Comparison of ENCODE assay signal across 37 cellular contexts in genomic region chr12:123772074-123772473, GRCh38.
"Had no signal": no experiment of that assay in that cellular context is flagged by ENCODE, and none has a peak within 500 bp of the region (broad histone marks: within the 10 kb centered on the region; RNA-seq: fewer than 3 reads in every experiment).

No MANE protein-coding gene starts in this region.

- H3K9me3 ChIP-seq: adrenal gland, breast epithelium had no signal

- H3K36me3 ChIP-seq: adrenal gland, brain microvascular endothelial cell, breast epithelium had no signal

- H3K27ac Mint-ChIP-seq: activated B cell treated with CpG ODN at 0.5 μM for 24 hours; activated CD4-positive, alpha-beta memory T cell treated with anti-CD3 and anti-CD28 coated beads for 36 hours; activated CD4-positive, alpha-beta T cell treated with anti-CD3 and anti-CD28 coated beads, Interleukin-2, amount 10 ng/mL, durations not matched to agents 24 days and 14 days; activated CD8-positive, alpha-beta T cell treated with anti-CD3 and anti-CD28 coated beads for 36 hours; activated naive CD4-positive, alpha-beta T cell treated with anti-CD3 and anti-CD28 coated beads for 36 hours; activated naive CD8-positive, alpha-beta T cell treated with anti-CD3 and anti-CD28 coated beads for 36 hours; activated T-cell treated with anti-CD3 and anti-CD28 coated beads, Interleukin-2, amount 50 U/mL, for 72 hours; activated T-helper 1 cell treated with anti-CD3 and anti-CD28 coated beads, Interleukin-12 subunit alpha, Interleukin-12 subunit beta, Interleukin-2, Interleukin-4 antibody, amounts not matched to agents 30 ng/mL and 10 ng/mL and 1 ng/mL, durations not matched to agents 14 hours and 24 hours and 36 hours; activated T-helper 17 cell treated with anti-CD3 and anti-CD28 coated beads, Interleukin-2, amount 50 U/mL, for 72 hours; T-cell; T-helper 2 cell treated with Interferon-gamma antibody and Interleukin-4, amounts not matched to agents 5 μg/mL and 100 μg/mL, for 36 hours had no signal

- H3K4me1 ChIP-seq: adrenal gland, body of pancreas, breast epithelium had no signal

- H3K9me3 Mint-ChIP-seq: activated CD8-positive, alpha-beta T cell treated with anti-CD3 and anti-CD28 coated beads for 36 hours; activated T-helper 1 cell treated with anti-CD3 and anti-CD28 coated beads, Interleukin-12 subunit alpha, Interleukin-12 subunit beta, Interleukin-2, Interleukin-4 antibody, amounts not matched to agents 30 ng/mL and 10 ng/mL and 1 ng/mL, durations not matched to agents 14 hours and 24 hours and 36 hours; central memory CD8-positive, alpha-beta T cell had no signal

- FAIRE-seq: astrocyte, TTC549 had no signal

- H3K27me3 ChIP-seq: adrenal gland, body of pancreas, breast epithelium had no signal

- DNase-seq: activated B cell treated with CpG ODN at 0.5 μM for 24 hours; activated CD4-positive, alpha-beta memory T cell treated with anti-CD3 and anti-CD28 coated beads for 36 hours; activated CD4-positive, alpha-beta T cell treated with anti-CD3 and anti-CD28 coated beads for 4 hours; activated CD4-positive, alpha-beta T cell treated with anti-CD3 and anti-CD28 coated beads, Interleukin-2, amount 10 ng/mL, durations not matched to agents 24 days and 14 days; activated CD4-positive, alpha-beta T cell treated with anti-CD3 and anti-CD28 coated beads, Interleukin-2, amount 50 U/mL, for 1 hour; activated CD4-positive, alpha-beta T cell treated with anti-CD3 and anti-CD28 coated beads, Interleukin-2, amount 50 U/mL, for 4 hours; activated CD4-positive, CD25-positive, alpha-beta regulatory T cell treated with anti-CD3 and anti-CD28 coated beads, Interleukin-2, amount 50 U/mL, for 72 hours; activated CD8-positive, alpha-beta memory T cell treated with anti-CD3 and anti-CD28 coated beads, Interleukin-2, amount 50 U/mL, for 4 hours; activated CD8-positive, alpha-beta T cell treated with anti-CD3 and anti-CD28 coated beads for 36 hours; activated effector memory CD4-positive, alpha-beta T cell treated with anti-CD3 and anti-CD28 coated beads, Interleukin-2, amount 50 U/mL, for 16 hours; activated gamma-delta T cell treated with Interleukin-2 at 50 U/mL for 16 hours; activated naive CD4-positive, alpha-beta T cell; activated naive CD4-positive, alpha-beta T cell treated with anti-CD3 and anti-CD28 coated beads for 36 hours; activated naive CD4-positive, alpha-beta T cell treated with anti-CD3 and anti-CD28 coated beads, Interleukin-2, amount 50 U/mL, for 16 hours; activated naive CD8-positive, alpha-beta T cell treated with anti-CD3 and anti-CD28 coated beads for 36 hours; activated T-cell treated with anti-CD3 and anti-CD28 coated beads for 4 hours; activated T-cell treated with anti-CD3 and anti-CD28 coated beads, Interleukin-2, amount 50 U/mL, for 1 hour; activated T-cell treated with anti-CD3 and anti-CD28 coated beads, Interleukin-2, amount 50 U/mL, for 4 hours; activated T-cell treated with anti-CD3 and anti-CD28 coated beads, Interleukin-2, amount 50 U/mL, for 72 hours; amniotic stem cell; aorta; body of pancreas; brain microvascular endothelial cell; cerebellar nuclear complex; T-cell; T-helper 2 cell; T-helper 9 cell had no signal

- ATAC-seq: activated CD8-positive, alpha-beta T cell treated with anti-CD3 and anti-CD28 coated beads for 36 hours; activated naive CD4-positive, alpha-beta T cell treated with anti-CD3 and anti-CD28 coated beads, Interleukin-2, amount 50 U/mL, for 72 hours; activated T-cell treated with anti-CD3 and anti-CD28 coated beads, Interleukin-2, amount 50 U/mL, for 4 hours; activated T-cell treated with anti-CD3 and anti-CD28 coated beads, Interleukin-2, amount 50 U/mL, for 72 hours; activated T-helper 17 cell treated with anti-CD3 and anti-CD28 coated beads, Interleukin-2, amount 50 U/mL, for 72 hours; body of pancreas; T-cell had no signal

- H3K36me3 Mint-ChIP-seq: activated CD4-positive, alpha-beta memory T cell treated with anti-CD3 and anti-CD28 coated beads for 36 hours; activated naive CD8-positive, alpha-beta T cell treated with anti-CD3 and anti-CD28 coated beads for 36 hours; T-cell had no signal

- H3K27me3 Mint-ChIP-seq: activated B cell treated with CpG ODN at 0.5 μM for 24 hours had no signal

- H3K4me3 Mint-ChIP-seq: activated B cell treated with CpG ODN at 0.5 μM for 24 hours; activated CD4-positive, alpha-beta memory T cell treated with anti-CD3 and anti-CD28 coated beads for 36 hours; activated CD4-positive, alpha-beta T cell treated with anti-CD3 and anti-CD28 coated beads, Interleukin-2, amount 10 ng/mL, durations not matched to agents 24 days and 14 days; activated CD8-positive, alpha-beta T cell treated with anti-CD3 and anti-CD28 coated beads for 36 hours; activated naive CD4-positive, alpha-beta T cell treated with anti-CD3 and anti-CD28 coated beads for 36 hours; activated naive CD8-positive, alpha-beta T cell treated with anti-CD3 and anti-CD28 coated beads for 36 hours; activated T-cell treated with anti-CD3 and anti-CD28 coated beads, Interleukin-2, amount 50 U/mL, for 4 hours; activated T-cell treated with anti-CD3 and anti-CD28 coated beads, Interleukin-2, amount 50 U/mL, for 72 hours; activated T-helper 1 cell treated with anti-CD3 and anti-CD28 coated beads, Interleukin-12 subunit alpha, Interleukin-12 subunit beta, Interleukin-2, Interleukin-4 antibody, amounts not matched to agents 30 ng/mL and 10 ng/mL and 1 ng/mL, durations not matched to agents 14 hours and 24 hours and 36 hours; activated T-helper 17 cell treated with anti-CD3 and anti-CD28 coated beads, Interleukin-2, amount 50 U/mL, for 72 hours; central memory CD8-positive, alpha-beta T cell; T-cell; T-helper 2 cell treated with Interferon-gamma antibody and Interleukin-4, amounts not matched to agents 5 μg/mL and 100 μg/mL, for 36 hours had no signal

- H3K4me3 ChIP-seq: adrenal gland, body of pancreas, breast epithelium had no signal

- H3K27ac ChIP-seq: adrenal gland, body of pancreas, brain microvascular endothelial cell, breast epithelium, VCaP had no signal
